13 cellular contexts compared by ENCODE assay signal in the genomic region with DNA sequence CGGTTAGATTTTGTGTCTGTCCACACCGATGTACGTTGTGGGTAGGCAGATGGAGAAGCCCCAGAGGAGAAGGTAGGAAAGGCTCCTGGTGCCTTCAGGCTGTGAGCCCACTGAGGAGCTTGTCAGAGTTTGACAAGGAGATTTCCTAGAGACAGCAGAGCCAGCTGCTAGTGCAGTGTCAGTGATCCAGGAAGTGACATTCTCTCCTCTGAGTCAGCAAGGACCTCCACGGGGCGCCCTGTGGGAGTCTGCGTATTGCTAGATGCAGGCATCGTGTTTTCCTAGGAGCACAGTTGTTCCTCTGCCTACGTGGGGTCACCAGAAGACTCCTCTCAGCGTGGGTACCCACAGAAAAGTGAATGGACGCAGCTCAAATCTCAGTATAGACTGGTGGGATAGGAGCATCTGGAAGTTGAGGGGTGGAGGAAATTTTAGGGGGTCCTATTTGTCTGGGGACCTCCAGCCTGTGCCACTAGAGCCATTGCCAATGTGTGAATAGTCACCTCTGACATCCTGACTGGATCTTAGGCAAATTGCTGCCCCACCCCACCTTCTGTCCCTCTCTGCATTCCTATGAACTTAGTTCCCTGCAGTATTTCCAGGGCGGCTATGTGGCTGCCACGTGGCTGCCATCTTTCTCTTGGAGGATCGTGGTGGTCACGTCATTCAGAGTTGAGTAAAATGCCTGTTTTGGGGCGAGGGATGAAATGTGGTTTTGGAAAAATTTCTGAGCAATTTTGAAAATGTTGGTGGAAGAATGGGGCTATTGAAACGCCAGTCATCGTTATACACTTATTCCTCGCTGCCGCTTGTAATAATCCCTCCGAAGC.
DNase-seq lines count a peak whose midpoint lies in the region; ATAC-seq and TF ChIP-seq lines count a peak whose summit lies in the region.
"Had no signal": no experiment of that assay in that cellular context is flagged by ENCODE, and none has a peak within 500 bp of the region (broad histone marks: within the 10 kb centered on the region; RNA-seq: fewer than 3 reads in every experiment).

No MANE protein-coding gene starts in this region.

- no peak overlapping the region for H3K27ac ChIP-seq in brain microvascular endothelial cell
- H3K27ac ChIP-seq: 22Rv1, thoracic aorta had no signal

- no peaks in the 10 kb centered on the region for H3K36me3 ChIP-seq in brain microvascular endothelial cell (replicated peaks)
- H3K36me3 ChIP-seq: thoracic aorta had no signal

- intact Hi-C loops in sciatic nerve (cut with DNase I) = no loop called here

- in situ Hi-C loops in brain microvascular endothelial cell (cut with HindIII; ENCODE audit: low pct_ligation_motif_present, low sequenced_read_pairs) = no loop called here

- no peak overlapping the region for H3K4me3 ChIP-seq in brain microvascular endothelial cell (ENCODE audit: low read depth, low read length)
- H3K4me3 ChIP-seq: thoracic aorta had no signal

- ATAC-seq in sciatic nerve = peak; percentile 73

- TF ChIP-seq CTCF in brain microvascular endothelial cell (IDR thresholded peaks at IDR 0.05; ENCODE audit: low read depth, low read length, missing control alignments) = no peak

- DNase-seq in DMS53 (lab: John Stamatoyannopoulos, UW) (peak; percentile 31), DMS53 treated with DMSO at 0.1 percent for 48 hours (lab: John Stamatoyannopoulos, UW; ENCODE audit: unreplicated experiment) (no peak), M059J (ENCODE audit: low read depth) (peak; percentile 61), brain microvascular endothelial cell (peak; percentile 28), sciatic nerve (ENCODE audit: low spot score) (no peak), NCI-H2227 (lab: John Stamatoyannopoulos, UW; ENCODE audit: unreplicated experiment) (no peak), Ammon's horn (ENCODE audit: low spot score) (no peak), NCI-H1436 treated with DMSO at 0.1 percent for 48 hours (lab: John Stamatoyannopoulos, UW) (no peak)
- DNase-seq: activated CD4-positive, alpha-beta T cell treated with anti-CD3 and anti-CD28 coated beads, Interleukin-2, amount 10 ng/mL, durations not matched to agents 7 days and 5 days; effector CD8-positive, alpha-beta T cell; NCI-H1092 treated with DMSO at 0.1 percent for 48 hours had no signal

- no peaks in the 10 kb centered on the region for H3K27me3 ChIP-seq in brain microvascular endothelial cell (replicated peaks)

Comparison
In these comparisons a context has a peak if more than half of its experiments do, and no peak if none do; other contexts are left out.
1. DNase-seq: peak in DMS53 (single experiment), M059J (single experiment) and brain microvascular endothelial cell (single experiment); none in DMS53 treated with DMSO at 0.1 percent for 48 hours (single experiment), sciatic nerve (single experiment), NCI-H2227 (single experiment), Ammon's horn (single experiment) and NCI-H1436 treated with DMSO at 0.1 percent for 48 hours (single experiment).